8 cellular contexts compared by ENCODE assay signal in the genomic region with DNA sequence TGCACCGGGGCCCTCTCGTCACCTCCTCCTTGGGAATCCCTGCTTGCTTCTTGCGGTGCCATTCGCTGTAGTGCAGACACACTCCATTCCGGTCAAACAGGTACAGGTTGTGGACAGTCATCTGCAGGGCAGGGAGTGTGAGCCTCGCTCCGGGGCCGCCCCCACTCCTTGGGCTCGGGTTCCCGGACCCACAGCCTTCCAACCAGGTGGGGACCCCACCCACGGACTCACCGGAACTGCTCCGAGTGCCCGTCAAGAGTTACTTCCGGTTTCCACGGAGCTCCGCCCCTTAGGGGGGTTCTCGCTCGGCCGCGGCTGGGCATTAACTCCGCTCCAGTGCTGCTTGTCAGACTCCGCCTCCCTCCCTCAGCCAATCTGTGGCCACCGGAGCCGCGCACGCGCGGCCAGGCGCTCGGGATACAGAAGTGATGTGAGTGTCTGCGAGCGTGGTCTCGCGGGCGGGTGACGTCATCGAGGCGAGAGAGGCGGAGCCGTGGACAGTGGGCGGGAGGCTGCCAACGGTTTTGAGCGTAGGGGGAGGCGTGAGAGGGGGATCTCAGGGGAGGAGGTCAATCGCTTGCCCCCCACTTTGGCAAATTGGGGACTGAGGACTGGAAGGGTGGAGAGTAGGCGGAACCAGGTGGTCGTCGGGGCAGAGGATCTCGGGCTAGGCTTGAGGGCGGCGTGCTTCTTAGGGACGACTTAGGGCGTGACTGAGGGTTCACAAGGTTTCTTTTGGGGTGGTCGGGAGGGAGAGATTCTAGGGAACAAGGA. TPM values are rescaled to one million over a fixed set of nuclear protein-coding genes. Genes with fewer than 3 reads are reported as not detected.
A peak's percentile ranks its signal among the peaks of the same experiment; 100 is the strongest.
DNase-seq lines count a peak whose midpoint lies in the region; ATAC-seq and TF ChIP-seq lines count a peak whose summit lies in the region.

A gene with protein sequence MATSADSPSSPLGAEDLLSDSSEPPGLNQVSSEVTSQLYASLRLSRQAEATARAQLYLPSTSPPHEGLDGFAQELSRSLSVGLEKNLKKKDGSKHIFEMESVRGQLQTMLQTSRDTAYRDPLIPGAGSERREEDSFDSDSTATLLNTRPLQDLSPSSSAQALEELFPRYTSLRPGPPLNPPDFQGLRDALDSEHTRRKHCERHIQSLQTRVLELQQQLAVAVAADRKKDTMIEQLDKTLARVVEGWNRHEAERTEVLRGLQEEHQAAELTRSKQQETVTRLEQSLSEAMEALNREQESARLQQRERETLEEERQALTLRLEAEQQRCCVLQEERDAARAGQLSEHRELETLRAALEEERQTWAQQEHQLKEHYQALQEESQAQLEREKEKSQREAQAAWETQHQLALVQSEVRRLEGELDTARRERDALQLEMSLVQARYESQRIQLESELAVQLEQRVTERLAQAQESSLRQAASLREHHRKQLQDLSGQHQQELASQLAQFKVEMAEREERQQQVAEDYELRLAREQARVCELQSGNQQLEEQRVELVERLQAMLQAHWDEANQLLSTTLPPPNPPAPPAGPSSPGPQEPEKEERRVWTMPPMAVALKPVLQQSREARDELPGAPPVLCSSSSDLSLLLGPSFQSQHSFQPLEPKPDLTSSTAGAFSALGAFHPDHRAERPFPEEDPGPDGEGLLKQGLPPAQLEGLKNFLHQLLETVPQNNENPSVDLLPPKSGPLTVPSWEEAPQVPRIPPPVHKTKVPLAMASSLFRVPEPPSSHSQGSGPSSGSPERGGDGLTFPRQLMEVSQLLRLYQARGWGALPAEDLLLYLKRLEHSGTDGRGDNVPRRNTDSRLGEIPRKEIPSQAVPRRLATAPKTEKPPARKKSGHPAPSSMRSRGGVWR (plus strand): TSS at position 498 of the 774 bp plus-strand sequence. CDS start 874 bp downstream, outside the sequence.
A gene with protein sequence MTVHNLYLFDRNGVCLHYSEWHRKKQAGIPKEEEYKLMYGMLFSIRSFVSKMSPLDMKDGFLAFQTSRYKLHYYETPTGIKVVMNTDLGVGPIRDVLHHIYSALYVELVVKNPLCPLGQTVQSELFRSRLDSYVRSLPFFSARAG (minus strand): TSS at position 238 of the 774 bp plus-strand sequence. CDS start 117 bp downstream, at position 121.

- peak within 1 kb of the TSS; percentile 99 for H3K4me3 ChIP-seq in osteoblast (ENCODE audit: insufficient read depth, low read length)
- peak within 1 kb of the TSS; percentile 98 for H3K4me3 ChIP-seq in thoracic aorta

- H3K27me3 ChIP-seq in osteoblast (ENCODE audit: insufficient read depth, low read length) (no peaks in the 10 kb centered on the region), thoracic aorta (replicated peaks; ENCODE audit: insufficient read depth) (no peaks in the 10 kb centered on the region)

- TF ChIP-seq CTCF in GM10248 (IDR thresholded peaks at IDR 0.05; ENCODE audit: control extremely low read depth, extremely low read depth, low read depth, missing control alignments) (no peak), osteoblast (IDR thresholded peaks at IDR 0.05; ENCODE audit: extremely low read depth, low read depth, low read length) (no peak), thoracic aorta (IDR thresholded peaks at IDR 0.05) (no peak)

- CTCF ChIA-PET in GM10248 (lab: Yijun Ruan, JAX) = interaction anchor here (0.7 to 10.4 kb wide), 20 partner anchors 9 to 636 kb away, joined by 3 to 107 read pairs (median 4); a partner anchor contains a TSS

- ATAC-seq in HG02623 (IDR thresholded peaks at IDR 0.05; ENCODE audit: unreplicated experiment) (peak; percentile 92), thoracic aorta (ENCODE audit: insufficient number of reproducible peaks, low FRiP score, low read depth) (peak; percentile 87)

- no peaks in the 10 kb centered on the region for H3K27me3 Mint-ChIP-seq in activated naive CD8-positive, alpha-beta T cell

- peak within 1 kb of the TSS; percentile 97 for H3K27ac Mint-ChIP-seq in activated naive CD8-positive, alpha-beta T cell

- H3K79me2 ChIP-seq in osteoblast (ENCODE audit: insufficient read depth, low read length) = peaks cover 54% of the 10 kb centered on the region

- H2AFZ ChIP-seq in osteoblast (ENCODE audit: low read length) = peak within 1 kb of the TSS; percentile 100

- DNase-seq in GM10248 (ENCODE audit: extremely low spot score) (peak; percentile 100), NCI-H1105 (lab: John Stamatoyannopoulos, UW) (peak; percentile 100), SKM-1 treated with dmso at 0.1 percent for 144 hours (lab: John Stamatoyannopoulos, UW; ENCODE audit: unreplicated experiment) (peak; percentile 93), glomerular endothelial cell (ENCODE audit: extremely low read depth, low read depth, low spot score) (peak; percentile 89), osteoblast (ENCODE audit: insufficient read length, low spot score, missing footprints) (peak; percentile 100), thoracic aorta (ENCODE audit: low spot score) (peak; percentile 99)

- H3K27ac ChIP-seq in osteoblast (ENCODE audit: low read depth, low read length) (peak within 1 kb of the TSS; percentile 89), thoracic aorta (peak within 1 kb of the TSS; percentile 37 to 72)

- peaks cover 2% of the 10 kb centered on the region for H4K20me1 ChIP-seq in osteoblast (ENCODE audit: insufficient read depth, low read length)

- peak within 1 kb of the TSS; percentile 98 for H3K4me3 Mint-ChIP-seq in activated naive CD8-positive, alpha-beta T cell

- H3K9me3 Mint-ChIP-seq in activated naive CD8-positive, alpha-beta T cell (ENCODE audit: low read depth) = no peaks in the 10 kb centered on the region

- H3K4me1 Mint-ChIP-seq in activated naive CD8-positive, alpha-beta T cell (ENCODE audit: low read depth) = peaks cover 36% of the 10 kb centered on the region

- H3K4me2 ChIP-seq in osteoblast (ENCODE audit: insufficient read depth, low read length) = peak within 1 kb of the TSS; percentile 99

- H3K9me3 ChIP-seq in osteoblast (ENCODE audit: low read depth, low read length) = no peaks in the 10 kb centered on the region
- H3K9me3 ChIP-seq in thoracic aorta = no peaks in the 10 kb centered on the region

- POLR2A ChIA-PET in GM10248 (lab: Yijun Ruan, JAX) = interaction anchor here (0.9 to 1.0 kb wide), 2 partner anchors 13 to 245 kb away, joined by 3 to 5 read pairs; a partner anchor contains a TSS

- H3K36me3 ChIP-seq in osteoblast (ENCODE audit: insufficient read depth, low read length) (peaks cover 21% of the 10 kb centered on the region), thoracic aorta (peaks cover 10% of the 10 kb centered on the region)

- H3K4me1 ChIP-seq in osteoblast (ENCODE audit: insufficient read depth, low read length) (peaks cover 32% of the 10 kb centered on the region), thoracic aorta (ENCODE audit: control insufficient read depth in 1 of 2, low read depth in 2 of 2) (peaks cover 14 to 28% of the 10 kb centered on the region in 2 donors)

- H3K36me3 Mint-ChIP-seq in activated naive CD8-positive, alpha-beta T cell = peaks cover 4% of the 10 kb centered on the region

RNA-seq across cellular contexts. Expression of the first gene that starts in this region (rescaled TPM):
- total RNA-seq in glomerular endothelial cell (16.7 and 18.7 TPM in 2 replicates), osteoblast (20.6 and 21.5 TPM in 2 replicates), thoracic aorta (10 to 100 TPM; 11.2 to 42.9 TPM)

RNA-seq across cellular contexts. Expression of the second gene that starts in this region (rescaled TPM):
- total RNA-seq in glomerular endothelial cell (100 and 142 TPM in 2 replicates), osteoblast (26.1 and 27.4 TPM in 2 replicates), thoracic aorta (10 to 100 TPM; 14.6 to 36.1 TPM)

Comparison
In these comparisons a context has a peak if more than half of its experiments do, and no peak if none do; other contexts are left out.
1. Peak in every context shown above with its lines: DNase-seq, ATAC-seq, H3K4me3 ChIP-seq and H3K27ac ChIP-seq.